ENCODE assay signal across 7 cellular contexts in genomic region chr7:57132336-57132735, GRCh38. TPM values are rescaled to one million over a fixed set of nuclear protein-coding genes. Genes with fewer than 3 reads are reported as not detected.
"Had no signal": no experiment of that assay in that cellular context is flagged by ENCODE, and none has a peak within 500 bp of the region (broad histone marks: within the 10 kb centered on the region; RNA-seq: fewer than 3 reads in every experiment).

Gene ZNF479, minus strand, starts transcription at chr7:57132436. Its CDS starts 112 bp downstream, at chr7:57132324.

RNA-seq across cellular contexts. Expression of gene ZNF479, which starts in this region (rescaled TPM):
- total RNA-seq: GM23248, GM23338, H1, H4, H7, H9, HFFc6 had no signal
- polyA plus RNA-seq: GM23248, GM23338, H1 had no signal
